Comparison of ENCODE assay signal across 12 cellular contexts in genomic region chr10:61643316-61643751, GRCh38.
DNase-seq lines count a peak whose midpoint lies in the region; ATAC-seq and TF ChIP-seq lines count a peak whose summit lies in the region.
"Had no signal": no experiment of that assay in that cellular context is flagged by ENCODE, and none has a peak within 500 bp of the region (broad histone marks: within the 10 kb centered on the region; RNA-seq: fewer than 3 reads in every experiment).

No MANE protein-coding gene starts in this region.

- H4K20me1 ChIP-seq in Loucy (ENCODE audit: insufficient read depth, low read length, poor library complexity, severe bottlenecking): no peaks in the 10 kb centered on the region

- H3F3A ChIP-seq in Loucy (ENCODE audit: low read depth): no peaks in the 10 kb centered on the region

- no peak for TF ChIP-seq CTCF in Loucy (conservative IDR thresholded peaks at IDR 0.05; ENCODE audit: low read length)

- H3K9ac ChIP-seq in Loucy (ENCODE audit: low read depth, low read length, poor library complexity, severe bottlenecking): no peak overlapping the region

- H3K9me3 ChIP-seq in Loucy (ENCODE audit: insufficient read depth, low read depth, low read length): no peaks in the 10 kb centered on the region
- H3K9me3 ChIP-seq: thoracic aorta had no signal

- ATAC-seq in GM21717 (IDR thresholded peaks at IDR 0.05; ENCODE audit: unreplicated experiment): no peak

- H3K4me1 Mint-ChIP-seq in activated T-cell treated with anti-CD3 and anti-CD28 coated beads, Interleukin-2, amount 50 U/mL, for 24 hours (ENCODE audit: low read depth): no peaks in the 10 kb centered on the region

- H3K79me2 ChIP-seq in Loucy (ENCODE audit: insufficient read depth, low read length): no peaks in the 10 kb centered on the region

- no peaks in the 10 kb centered on the region for H3K36me3 Mint-ChIP-seq in activated T-cell treated with anti-CD3 and anti-CD28 coated beads, Interleukin-2, amount 50 U/mL, for 24 hours (ENCODE audit: low read depth)

- 0 out of 2 replicates have a peak overlapping the region, but pooled peaks have one; percentile 1 for H2AFZ ChIP-seq in Loucy (ENCODE audit: low read length)

- H3K27ac Mint-ChIP-seq in activated T-cell treated with anti-CD3 and anti-CD28 coated beads, Interleukin-2, amount 50 U/mL, for 24 hours: no peak overlapping the region

- H3K27me3 ChIP-seq in Loucy (ENCODE audit: insufficient read depth, low read length, poor library complexity, severe bottlenecking): no peaks in the 10 kb centered on the region

- no peaks in the 10 kb centered on the region for H3K9me3 Mint-ChIP-seq in activated T-cell treated with anti-CD3 and anti-CD28 coated beads, Interleukin-2, amount 50 U/mL, for 24 hours

- no peak overlapping the region for H3K4me3 ChIP-seq in Loucy (ENCODE audit: low read length, poor library complexity, severe bottlenecking)

- H3K9me2 ChIP-seq in Loucy (replicated peaks; ENCODE audit: low read depth, low read length): no peaks in the 10 kb centered on the region

- no peaks in the 10 kb centered on the region for H3K4me1 ChIP-seq in Loucy (ENCODE audit: insufficient read depth, low read length, poor library complexity, severe bottlenecking)

- no peaks in the 10 kb centered on the region for H3K36me3 ChIP-seq in Loucy (ENCODE audit: insufficient read depth, low read length)
- H3K36me3 ChIP-seq: thoracic aorta had no signal

- H3K27me3 Mint-ChIP-seq in activated T-cell treated with anti-CD3 and anti-CD28 coated beads, Interleukin-2, amount 50 U/mL, for 24 hours: no peaks in the 10 kb centered on the region

- peak; percentile 75 for DNase-seq in EL
- DNase-seq in amniotic epithelial cell (ENCODE audit: low read depth): peak; percentile 67
- DNase-seq in iris pigment epithelial cell (ENCODE audit: low read depth): peak; percentile 88
- DNase-seq in stimulated activated CD4-positive, alpha-beta T cell treated with anti-CD3 and anti-CD28 coated beads, Interleukin-12 subunit alpha, Interleukin-12 subunit beta, amount 100 ng/mL, for 4 hours: no peak
- DNase-seq in stimulated activated CD4-positive, alpha-beta T cell treated with anti-CD3 and anti-CD28 coated beads, Interleukin-2, amount 100 ng/mL, for 48 hours: no peak
- DNase-seq in activated T-cell treated with anti-CD3 and anti-CD28 coated beads, Interleukin-2, amount 50 U/mL, for 24 hours: no peak
- DNase-seq: activated CD8-positive, alpha-beta memory T cell treated with anti-CD3 and anti-CD28 coated beads for 24 hours; Calu3; NK-92 treated with Interleukin-12 subunit alpha and Interleukin-12 subunit beta, amount 100 ng/mL, for 24 hours had no signal

- H3K4me3 Mint-ChIP-seq in activated T-cell treated with anti-CD3 and anti-CD28 coated beads, Interleukin-2, amount 50 U/mL, for 24 hours: no peak overlapping the region

- no peak overlapping the region for H3K4me2 ChIP-seq in Loucy (ENCODE audit: low read depth, low read length, poor library complexity, severe bottlenecking)

Comparison
In these comparisons a context has a peak if more than half of its experiments do, and no peak if none do; other contexts are left out.
1. DNase-seq: peak in EL (single experiment), amniotic epithelial cell (single experiment) and iris pigment epithelial cell (single experiment); none in stimulated activated CD4-positive, alpha-beta T cell treated with anti-CD3 and anti-CD28 coated beads, Interleukin-12 subunit alpha, Interleukin-12 subunit beta, amount 100 ng/mL, for 4 hours (single experiment), stimulated activated CD4-positive, alpha-beta T cell treated with anti-CD3 and anti-CD28 coated beads, Interleukin-2, amount 100 ng/mL, for 48 hours (0 of 2) and activated T-cell treated with anti-CD3 and anti-CD28 coated beads, Interleukin-2, amount 50 U/mL, for 24 hours (single experiment).